In genomic region chr3:126663750-126664149, GRCh38 we compare ENCODE assay signal across 26 cellular contexts.
"Had no signal": no experiment of that assay in that cellular context is flagged by ENCODE, and none has a peak within 500 bp of the region (broad histone marks: within the 10 kb centered on the region; RNA-seq: fewer than 3 reads in every experiment).

No MANE protein-coding gene starts in this region.

- H3K27ac Mint-ChIP-seq: endodermal cell, mesothelial cell of epicardium, naive B cell had no signal

- H3K9me3 ChIP-seq: gastrocnemius medialis, heart right ventricle, left lung, lower lobe of right lung, mucosa of descending colon had no signal

- H3K36me3 Mint-ChIP-seq: mesothelial cell of epicardium, naive B cell had no signal

- H3K4me3 ChIP-seq: coronary artery, dorsolateral prefrontal cortex, gastrocnemius medialis, heart right ventricle, left lung, lower lobe of right lung, mucosa of descending colon had no signal

- H3K36me3 ChIP-seq: gastrocnemius medialis, heart right ventricle, left lung, lower lobe of right lung had no signal

- H3K27me3 ChIP-seq: dorsolateral prefrontal cortex, gastrocnemius medialis had no signal

- H3K4me1 ChIP-seq: foreskin keratinocyte, gastrocnemius medialis, left lung, lower lobe of right lung had no signal

- H3K4me3 Mint-ChIP-seq: endodermal cell, mesothelial cell of epicardium, naive B cell had no signal

- H3K27ac ChIP-seq: coronary artery, dorsolateral prefrontal cortex, epithelial cell of prostate, foreskin keratinocyte, gastrocnemius medialis, heart right ventricle, left lung, lower lobe of right lung had no signal

- DNase-seq: dermis blood vessel endothelial cell; dorsolateral prefrontal cortex; effector CD4-positive, alpha-beta T cell; effector memory CD4-positive, alpha-beta T cell; endodermal cell; erythroblast; foreskin keratinocyte; gastrocnemius medialis; glutamatergic neuron; heart right ventricle; hippocampal formation; left cardiac atrium; left lung; left ventricle myocardium superior; lower lobe of right lung; mesenchymal stem cell; mucosa of descending colon; naive B cell had no signal

- ATAC-seq: esophagus mucosa, foreskin keratinocyte, gastrocnemius medialis, heart right ventricle, left cardiac atrium, left lung, left ventricle myocardium superior, lower lobe of right lung, mucosa of descending colon had no signal

- FAIRE-seq: colon, endometrium, islet of Langerhans, keratinocyte had no signal

- H3K4me1 Mint-ChIP-seq: endodermal cell, mesothelial cell of epicardium had no signal
